Comparison of ENCODE assay signal across 8 cellular contexts in genomic region chr5:177607452-177608192, GRCh38. TPM values are rescaled to one million over a fixed set of nuclear protein-coding genes. Genes with fewer than 3 reads are reported as not detected.
DNase-seq lines count a peak whose midpoint lies in the region; ATAC-seq and TF ChIP-seq lines count a peak whose summit lies in the region.

No MANE protein-coding gene starts in this region.

- no peaks in the 10 kb centered on the region for H3F3A ChIP-seq in Loucy (ENCODE audit: low read depth)

- H3K4me2 ChIP-seq in Loucy (ENCODE audit: low read depth, low read length, poor library complexity, severe bottlenecking) = no peak overlapping the region

- no peak overlapping the region for H3K27ac ChIP-seq in RWPE2 (ENCODE audit: poor library complexity, severe bottlenecking)
- no peak overlapping the region for H3K27ac ChIP-seq in foreskin keratinocyte

- no peaks in the 10 kb centered on the region for H3K9me2 ChIP-seq in Loucy (replicated peaks; ENCODE audit: low read depth, low read length)

- no peaks in the 10 kb centered on the region for H3K27me3 ChIP-seq in Loucy (ENCODE audit: insufficient read depth, low read length, poor library complexity, severe bottlenecking)
- no peaks in the 10 kb centered on the region for H3K27me3 ChIP-seq in RWPE2 (ENCODE audit: insufficient read depth, poor library complexity, severe bottlenecking)
- no peaks in the 10 kb centered on the region for H3K27me3 ChIP-seq in foreskin keratinocyte

- peak; percentile 59 for TF ChIP-seq CTCF in Loucy (conservative IDR thresholded peaks at IDR 0.05; ENCODE audit: low read length)
- peak; percentile 95 for TF ChIP-seq CTCF in RWPE2 (IDR thresholded peaks at IDR 0.05; ENCODE audit: poor library complexity, severe bottlenecking)
- peak; percentile 94 for TF ChIP-seq CTCF in foreskin keratinocyte (conservative IDR thresholded peaks at IDR 0.05)
- peak in 1 of 3 donors; percentile 64 for TF ChIP-seq CTCF in omental fat pad (IDR thresholded peaks at IDR 0.05)

- H3K9ac ChIP-seq in Loucy (ENCODE audit: low read depth, low read length, poor library complexity, severe bottlenecking) = no peak overlapping the region

- ATAC-seq in GM18511 (IDR thresholded peaks at IDR 0.05; ENCODE audit: unreplicated experiment) = peak; percentile 78
- peak; percentile 84 for ATAC-seq in RWPE2 (ENCODE audit: low read depth)
- peak; percentile 96 for ATAC-seq in foreskin keratinocyte
- peak; percentile 81 for ATAC-seq in omental fat pad (ENCODE audit: low FRiP score)

- H3K9me3 ChIP-seq in Loucy (ENCODE audit: insufficient read depth, low read depth, low read length) (no peaks in the 10 kb centered on the region), RWPE2 (ENCODE audit: severe bottlenecking) (no peaks in the 10 kb centered on the region)

- H3K36me3 ChIP-seq in Loucy (ENCODE audit: insufficient read depth, low read length) (no peaks in the 10 kb centered on the region), RWPE2 (ENCODE audit: low read depth) (no peaks in the 10 kb centered on the region)

- no peak overlapping the region for H2AFZ ChIP-seq in Loucy (ENCODE audit: low read length)

- H3K4me1 ChIP-seq in Loucy (ENCODE audit: insufficient read depth, low read length, poor library complexity, severe bottlenecking) (no peaks in the 10 kb centered on the region), RWPE2 (ENCODE audit: insufficient read depth, poor library complexity, severe bottlenecking) (no peaks in the 10 kb centered on the region), foreskin keratinocyte (no peaks in the 10 kb centered on the region)

- H3K79me2 ChIP-seq in Loucy (ENCODE audit: insufficient read depth, low read length) = no peaks in the 10 kb centered on the region

- peak; percentile 97 for DNase-seq in 8988T
- peak; percentile 84 for DNase-seq in RWPE2 (ENCODE audit: low spot score)
- DNase-seq in activated T-helper 9 cell treated with anti-CD3 and anti-CD28 coated beads, Interleukin-2, amount 50 U/mL, for 16 hours (ENCODE audit: low read depth) = peak; percentile 46
- DNase-seq in foreskin keratinocyte = peak in 1 of 2 donors; percentile 55
- peak; percentile 46 for DNase-seq in omental fat pad (ENCODE audit: low spot score)
- DNase-seq in ureter (ENCODE audit: low spot score) = peak; percentile 86

- H4K20me1 ChIP-seq in Loucy (ENCODE audit: insufficient read depth, low read length, poor library complexity, severe bottlenecking) = no peaks in the 10 kb centered on the region

- no peak overlapping the region for H3K4me3 ChIP-seq in Loucy (ENCODE audit: low read length, poor library complexity, severe bottlenecking)
- H3K4me3 ChIP-seq in RWPE2 (ENCODE audit: severe bottlenecking) = no peak overlapping the region

RNA-seq across cellular contexts. Expression of gene B4GALT7, which starts 7.7 kb away (rescaled TPM):
- total RNA-seq in foreskin keratinocyte = 25.8 and 26.9 TPM in 2 replicates
- polyA plus RNA-seq in foreskin keratinocyte = 30.7 and 32.0 TPM in 2 replicates
- 10 to 100 TPM; 19.5 to 46.4 (median 25.8) TPM for total RNA-seq in omental fat pad
- total RNA-seq in ureter = 45.7 TPM

RNA-seq across cellular contexts. Expression of gene TMED9, which starts 15.6 kb away (rescaled TPM):
- 138 and 155 TPM in 2 replicates for total RNA-seq in foreskin keratinocyte
- 262 and 316 TPM in 2 replicates for polyA plus RNA-seq in foreskin keratinocyte
- 100 to 1,000 TPM in 3 of 4 donors, 10 to 100 TPM in 1; 81.0 to 129 (median 105) TPM for total RNA-seq in omental fat pad
- total RNA-seq in ureter = 137 TPM

RNA-seq across cellular contexts. Expression of gene FAM193B, which starts 53.3 kb away (rescaled TPM):
- total RNA-seq in foreskin keratinocyte (38.3 and 42.1 TPM in 2 replicates), omental fat pad (10 to 100 TPM; 43.3 to 92.5 (median 50.9) TPM), ureter (76.0 TPM)
- polyA plus RNA-seq in foreskin keratinocyte = 29.7 and 31.9 TPM in 2 replicates
